ENCODE assay signal across 1 cellular context in the genomic region with DNA sequence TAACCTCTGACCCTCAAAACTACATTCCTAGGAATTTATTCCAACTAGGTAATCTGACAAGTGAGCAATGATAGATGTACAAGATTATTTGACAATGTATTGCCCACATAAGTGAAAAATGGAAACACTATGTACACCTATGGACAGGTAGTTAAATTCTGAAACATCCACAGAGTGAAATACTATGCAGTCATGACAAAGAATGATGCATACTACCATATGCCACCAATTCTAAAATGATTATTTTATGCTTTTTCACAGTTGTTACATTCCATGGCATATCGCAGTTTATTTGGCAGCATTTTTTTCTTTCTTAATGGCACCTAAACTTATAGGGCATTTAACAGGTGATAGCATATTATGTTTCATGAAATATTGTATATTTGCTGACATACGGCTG.
A peak's percentile ranks its signal among the peaks of the same experiment; 100 is the strongest.
TF ChIP-seq lines count a peak whose summit lies in the region.

No MANE protein-coding gene starts in this region.

TF ChIP-seq in K562, 482 proteins besides CTCF, POLR2A, EP300 and RAD21 (continued from another document):
- peak; percentile 15 to 22; a peak in 1 of 4 replicates for TF ChIP-seq KDM1A (IDR thresholded peaks at IDR 0.05)
- TF ChIP-seq NR2C1 (IDR thresholded peaks at IDR 0.05): 0 out of 2 replicates have a peak, but pooled peaks have one; percentile 22
- TF ChIP-seq NR2C1 (tag; IDR thresholded peaks at IDR 0.05): no peak
- no peak for TF ChIP-seq HSF4 (CRISPR knock-in tag; IDR thresholded peaks at IDR 0.05; ENCODE audit: borderline replicate concordance)
- TF ChIP-seq ADNP (tag; IDR thresholded peaks at IDR 0.05): 0 out of 2 replicates have a peak, but pooled peaks have one; percentile 21
